Comparison of ENCODE assay signal across 1 cellular context in the genomic region with DNA sequence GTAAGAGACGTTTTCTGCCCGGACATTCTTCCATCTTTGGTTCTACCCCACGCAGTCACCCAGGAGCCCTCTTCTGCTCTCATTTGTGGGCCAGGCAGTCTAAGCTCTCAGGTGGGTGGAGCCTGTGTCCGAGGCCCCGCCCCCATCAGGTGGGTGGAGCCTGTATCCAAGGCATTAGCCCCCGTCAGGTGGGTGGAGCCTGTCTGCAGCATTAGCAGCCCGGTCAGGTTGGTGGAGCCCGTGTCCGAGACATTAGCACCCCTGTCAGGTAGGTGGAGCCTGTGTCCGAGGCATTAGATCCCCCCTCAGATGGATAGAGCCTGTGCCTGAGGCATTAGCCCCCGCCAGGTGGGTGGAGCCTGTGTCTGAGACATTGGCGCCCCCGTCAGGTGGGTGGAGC.
A peak's percentile ranks its signal among the peaks of the same experiment; 100 is the strongest.
TF ChIP-seq lines count a peak whose summit lies in the region.

No MANE protein-coding gene starts in this region.

TF ChIP-seq in K562, 482 proteins besides CTCF, POLR2A, EP300 and RAD21 (continued from another document):
- TF ChIP-seq, protein P1, sequence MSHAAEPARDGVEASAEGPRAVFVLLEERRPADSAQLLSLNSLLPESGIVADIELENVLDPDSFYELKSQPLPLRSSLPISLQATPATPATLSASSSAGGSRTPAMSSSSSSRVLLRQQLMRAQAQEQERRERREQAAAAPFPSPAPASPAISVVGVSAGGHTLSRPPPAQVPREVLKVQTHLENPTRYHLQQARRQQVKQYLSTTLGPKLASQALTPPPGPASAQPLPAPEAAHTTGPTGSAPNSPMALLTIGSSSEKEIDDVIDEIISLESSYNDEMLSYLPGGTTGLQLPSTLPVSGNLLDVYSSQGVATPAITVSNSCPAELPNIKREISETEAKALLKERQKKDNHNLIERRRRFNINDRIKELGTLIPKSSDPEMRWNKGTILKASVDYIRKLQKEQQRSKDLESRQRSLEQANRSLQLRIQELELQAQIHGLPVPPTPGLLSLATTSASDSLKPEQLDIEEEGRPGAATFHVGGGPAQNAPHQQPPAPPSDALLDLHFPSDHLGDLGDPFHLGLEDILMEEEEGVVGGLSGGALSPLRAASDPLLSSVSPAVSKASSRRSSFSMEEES (CRISPR knock-in tag; IDR thresholded peaks at IDR 0.05) = no peak
- TF ChIP-seq ZNF740 (CRISPR knock-in tag; IDR thresholded peaks at IDR 0.05) (no peak), ZNF740 (tag; IDR thresholded peaks at IDR 0.05) (no peak), RBM14 (IDR thresholded peaks at IDR 0.05; ENCODE audit: borderline replicate concordance, insufficient read depth, low read depth, low read length) (no peak), EGR1 (conservative IDR thresholded peaks at IDR 0.05) (peak; percentile 50), GTF2F1 (IDR thresholded peaks at IDR 0.05; ENCODE audit: low read depth, low read length) (no peak), MAZ (CRISPR knock-in tag; conservative IDR thresholded peaks at IDR 0.05 in 1 of 2, IDR thresholded peaks at IDR 0.05 in 1 of 2) (no peak), ETV5 (CRISPR knock-in tag; IDR thresholded peaks at IDR 0.05; ENCODE audit: low read depth) (no peak), ZNF586 (CRISPR knock-in tag; conservative IDR thresholded peaks at IDR 0.05) (no peak), NR0B1 (IDR thresholded peaks at IDR 0.05; ENCODE audit: partially characterized antibody) (no peak), FOXJ2 (tag; IDR thresholded peaks at IDR 0.05) (no peak), NFE2L1 (tag; IDR thresholded peaks at IDR 0.05; ENCODE audit: borderline replicate concordance, low read depth) (no peak), POLR2G (IDR thresholded peaks at IDR 0.05; ENCODE audit: low read depth, low read length) (0 out of 2 replicates have a peak, but pooled peaks have one; percentile 4), JUN (IDR thresholded peaks at IDR 0.05; ENCODE audit: borderline replicate concordance, low read depth, low read length) (no peak), JUN (CRISPR knock-in tag; IDR thresholded peaks at IDR 0.05; ENCODE audit: borderline replicate concordance) (no peak), NCOA6 (IDR thresholded peaks at IDR 0.05) (no peak), ZNF146 (CRISPR knock-in tag; IDR thresholded peaks at IDR 0.05; ENCODE audit: unreplicated experiment) (no peak), CBX5 (IDR thresholded peaks at IDR 0.05; ENCODE audit: borderline replicate concordance, low read depth) (no peak), SPI1 (IDR thresholded peaks at IDR 0.05; ENCODE audit: borderline replicate concordance, low read depth, low read length) (no peak), RFX1 (IDR thresholded peaks at IDR 0.05) (peak; percentile 66; the same call in 1 of the 2 replicates), ZNF184 (CRISPR knock-in tag; IDR thresholded peaks at IDR 0.05) (no peak)
- TF ChIP-seq, protein P2, sequence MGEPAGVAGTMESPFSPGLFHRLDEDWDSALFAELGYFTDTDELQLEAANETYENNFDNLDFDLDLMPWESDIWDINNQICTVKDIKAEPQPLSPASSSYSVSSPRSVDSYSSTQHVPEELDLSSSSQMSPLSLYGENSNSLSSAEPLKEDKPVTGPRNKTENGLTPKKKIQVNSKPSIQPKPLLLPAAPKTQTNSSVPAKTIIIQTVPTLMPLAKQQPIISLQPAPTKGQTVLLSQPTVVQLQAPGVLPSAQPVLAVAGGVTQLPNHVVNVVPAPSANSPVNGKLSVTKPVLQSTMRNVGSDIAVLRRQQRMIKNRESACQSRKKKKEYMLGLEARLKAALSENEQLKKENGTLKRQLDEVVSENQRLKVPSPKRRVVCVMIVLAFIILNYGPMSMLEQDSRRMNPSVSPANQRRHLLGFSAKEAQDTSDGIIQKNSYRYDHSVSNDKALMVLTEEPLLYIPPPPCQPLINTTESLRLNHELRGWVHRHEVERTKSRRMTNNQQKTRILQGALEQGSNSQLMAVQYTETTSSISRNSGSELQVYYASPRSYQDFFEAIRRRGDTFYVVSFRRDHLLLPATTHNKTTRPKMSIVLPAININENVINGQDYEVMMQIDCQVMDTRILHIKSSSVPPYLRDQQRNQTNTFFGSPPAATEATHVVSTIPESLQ (CRISPR knock-in tag; IDR thresholded peaks at IDR 0.05) = no peak
- TF ChIP-seq, protein P3, sequence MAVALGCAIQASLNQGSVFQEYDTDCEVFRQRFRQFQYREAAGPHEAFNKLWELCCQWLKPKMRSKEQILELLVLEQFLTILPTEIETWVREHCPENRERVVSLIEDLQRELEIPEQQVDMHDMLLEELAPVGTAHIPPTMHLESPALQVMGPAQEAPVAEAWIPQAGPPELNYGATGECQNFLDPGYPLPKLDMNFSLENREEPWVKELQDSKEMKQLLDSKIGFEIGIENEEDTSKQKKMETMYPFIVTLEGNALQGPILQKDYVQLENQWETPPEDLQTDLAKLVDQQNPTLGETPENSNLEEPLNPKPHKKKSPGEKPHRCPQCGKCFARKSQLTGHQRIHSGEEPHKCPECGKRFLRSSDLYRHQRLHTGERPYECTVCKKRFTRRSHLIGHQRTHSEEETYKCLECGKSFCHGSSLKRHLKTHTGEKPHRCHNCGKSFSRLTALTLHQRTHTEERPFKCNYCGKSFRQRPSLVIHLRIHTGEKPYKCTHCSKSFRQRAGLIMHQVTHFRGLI (CRISPR knock-in tag; IDR thresholded peaks at IDR 0.05) = no peak
